Comparison of ENCODE assay signal across 2 cellular contexts in the genomic region with DNA sequence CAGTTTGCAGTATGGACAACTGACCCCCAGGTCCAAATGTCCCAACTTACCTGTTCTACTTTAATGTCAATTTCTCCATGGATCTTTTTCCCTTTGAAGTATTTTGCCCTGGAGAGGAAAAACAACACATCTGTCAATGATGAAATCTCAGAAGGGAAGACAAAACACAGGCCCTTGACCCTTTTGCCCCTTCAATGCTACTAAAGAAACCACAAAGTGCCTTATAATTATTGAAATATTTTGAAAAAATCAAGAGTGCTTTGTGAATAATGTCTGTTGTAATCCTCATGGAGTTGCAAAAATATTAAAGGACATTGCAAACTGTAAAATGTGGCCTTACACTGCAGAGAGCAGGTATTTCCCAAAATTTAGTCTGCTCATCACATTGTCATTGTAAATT.
TF ChIP-seq lines count a peak whose summit lies in the region.

No MANE protein-coding gene starts in this region.

TF ChIP-seq in A549, 52 proteins besides CTCF, POLR2A, EP300 and RAD21:
- TF ChIP-seq POLR2AphosphoS2 (conservative IDR thresholded peaks at IDR 0.05; ENCODE audit: low read length), result no peak
- no peak for TF ChIP-seq EHF (CRISPR knock-in tag; IDR thresholded peaks at IDR 0.05)

TF ChIP-seq in HepG2, 621 proteins besides CTCF, POLR2A, EP300 and RAD21:
- TF ChIP-seq MATR3 (CRISPR knock-in tag; IDR thresholded peaks at IDR 0.05) (no peak), CCDC6 (CRISPR knock-in tag; IDR thresholded peaks at IDR 0.05) (no peak), ZNF512B (CRISPR knock-in tag; IDR thresholded peaks at IDR 0.05; ENCODE audit: borderline replicate concordance) (no peak), ATF7-NPFF (CRISPR knock-in tag; IDR thresholded peaks at IDR 0.05; ENCODE audit: low read depth) (no peak)
